ENCODE assay signal across 16 cellular contexts in the genomic region with DNA sequence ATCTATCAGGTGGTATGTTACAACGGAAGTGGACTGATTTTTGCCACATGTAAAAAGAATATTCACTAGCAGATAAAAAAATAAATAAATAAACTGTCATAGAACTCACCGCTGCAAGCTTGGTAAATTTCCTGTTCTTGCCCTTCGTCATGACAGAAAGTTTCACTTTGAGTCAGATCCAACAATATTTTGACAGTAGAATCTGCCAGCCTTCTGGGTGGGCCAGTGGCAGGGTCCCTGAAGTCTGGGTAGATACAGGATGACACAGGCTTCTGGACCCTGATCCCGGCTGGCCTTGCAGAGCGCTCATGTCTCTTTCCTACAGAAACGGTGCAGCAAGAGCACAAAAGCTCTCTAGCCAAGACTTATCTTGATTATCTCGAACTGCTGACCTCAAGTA.
DNase-seq lines count a peak whose midpoint lies in the region; ATAC-seq and TF ChIP-seq lines count a peak whose summit lies in the region.
"Had no signal": no experiment of that assay in that cellular context is flagged by ENCODE, and none has a peak within 500 bp of the region (broad histone marks: within the 10 kb centered on the region; RNA-seq: fewer than 3 reads in every experiment).

No MANE protein-coding gene starts in this region.

- H3K27me3 Mint-ChIP-seq in CD8-positive, alpha-beta memory T cell: peaks cover 0 to 2% of the 10 kb centered on the region in 2 donors
- H3K27me3 Mint-ChIP-seq: activated naive CD4-positive, alpha-beta T cell treated with anti-CD3 and anti-CD28 coated beads, Interleukin-2, amount 50 U/mL, for 24 hours had no signal

- CTCF ChIA-PET in CD8-positive, alpha-beta memory T cell (lab: Charles Lee): no interaction called here

- no peaks in the 10 kb centered on the region for H3K4me1 ChIP-seq in CD8-positive, alpha-beta memory T cell (ENCODE audit: insufficient read depth, low read length)
- H3K4me1 ChIP-seq: esophagus squamous epithelium had no signal

- H3K4me1 Mint-ChIP-seq in CD8-positive, alpha-beta memory T cell: peaks cover 11 to 19% (median 19%) of the 10 kb centered on the region in 3 donors
- H3K4me1 Mint-ChIP-seq: activated naive CD4-positive, alpha-beta T cell treated with anti-CD3 and anti-CD28 coated beads, Interleukin-2, amount 50 U/mL, for 24 hours had no signal

- ATAC-seq in GM19025 (IDR thresholded peaks at IDR 0.05; ENCODE audit: low read depth, unreplicated experiment) (peak; percentile 63), HG02588 (IDR thresholded peaks at IDR 0.05; ENCODE audit: unreplicated experiment) (peak; percentile 73), HG03460 (IDR thresholded peaks at IDR 0.05; ENCODE audit: unreplicated experiment) (peak; percentile 74), omental fat pad (ENCODE audit: low FRiP score) (no peak)

- no peak for DNase-seq in CD8-positive, alpha-beta memory T cell
- DNase-seq in DMS 273 treated with DMSO at 0.1 percent for 48 hours (lab: John Stamatoyannopoulos, UW) (no peak), nucleus accumbens (lab: John Stamatoyannopoulos, UW) (no peak), omental fat pad (ENCODE audit: low spot score) (no peak)
- DNase-seq in stimulated activated CD4-positive, alpha-beta T cell treated with anti-CD3 and anti-CD28 coated beads, Interleukin-2, amount 100 ng/mL, for 48 hours: no peak
- DNase-seq: activated CD4-positive, alpha-beta T cell treated with anti-CD3 and anti-CD28 coated beads, Interleukin-2, amount 50 U/mL, for 1 hour; caudate nucleus; esophagus squamous epithelium; posterior cingulate gyrus; stimulated activated CD4-positive, alpha-beta T cell treated with anti-CD3 and anti-CD28 coated beads, Interleukin-1b, Interleukin-23, amount 100 ng/mL, for 48 hours; stimulated activated naive B cell treated with anti-CD40 and anti-IgM and Interleukin-4, amounts not matched to agents 10 μg/mL and 1 μg/mL and 100 μg/mL, for 72 hours had no signal

- H3K9me3 ChIP-seq in CD8-positive, alpha-beta memory T cell (ENCODE audit: low read length): no peaks in the 10 kb centered on the region
- H3K9me3 ChIP-seq: esophagus squamous epithelium had no signal

- H3K36me3 Mint-ChIP-seq in CD8-positive, alpha-beta memory T cell: peaks cover 0 to 3% (median 0%) of the 10 kb centered on the region in 3 donors
- H3K36me3 Mint-ChIP-seq: activated naive CD4-positive, alpha-beta T cell treated with anti-CD3 and anti-CD28 coated beads, Interleukin-2, amount 50 U/mL, for 24 hours; stimulated activated naive B cell treated with anti-CD40 and anti-IgM and Interleukin-4, amounts not matched to agents 10 μg/mL and 1 μg/mL and 100 μg/mL, for 72 hours had no signal

- H3K27ac ChIP-seq in CD8-positive, alpha-beta memory T cell (ENCODE audit: low read depth, low read length): peak overlapping the region; percentile 4
- H3K27ac ChIP-seq: esophagus squamous epithelium had no signal

- H3K36me3 ChIP-seq in CD8-positive, alpha-beta memory T cell (ENCODE audit: insufficient read depth, low read length): no peaks in the 10 kb centered on the region
- H3K36me3 ChIP-seq: esophagus squamous epithelium had no signal

- H3K4me3 Mint-ChIP-seq in CD8-positive, alpha-beta memory T cell: peak overlapping the region in 6 of 7 donors; percentile 24 to 87 (median 58)
- H3K4me3 Mint-ChIP-seq: activated naive CD4-positive, alpha-beta T cell treated with anti-CD3 and anti-CD28 coated beads, Interleukin-2, amount 50 U/mL, for 24 hours; stimulated activated naive B cell treated with anti-CD40 and anti-IgM and Interleukin-4, amounts not matched to agents 10 μg/mL and 1 μg/mL and 100 μg/mL, for 72 hours; T-helper 1 cell treated with Interleukin-12 subunit alpha and Interleukin-12 subunit beta and Interleukin-4 antibody, amounts not matched to agents 30 μg/mL and 1 μg/mL, for 36 hours had no signal

- H3K27me3 ChIP-seq in CD8-positive, alpha-beta memory T cell (ENCODE audit: insufficient read depth, low read length, poor library complexity, severe bottlenecking): no peaks in the 10 kb centered on the region
- H3K27me3 ChIP-seq: esophagus squamous epithelium had no signal

- no peak overlapping the region for H3K4me3 ChIP-seq in CD8-positive, alpha-beta memory T cell (ENCODE audit: low read length)
- H3K4me3 ChIP-seq: esophagus squamous epithelium had no signal

- peak overlapping the region in 5 of 8 donors; percentile 10 to 70 (median 56) for H3K27ac Mint-ChIP-seq in CD8-positive, alpha-beta memory T cell
- H3K27ac Mint-ChIP-seq: activated naive CD4-positive, alpha-beta T cell treated with anti-CD3 and anti-CD28 coated beads, Interleukin-2, amount 50 U/mL, for 24 hours; stimulated activated naive B cell treated with anti-CD40 and anti-IgM and Interleukin-4, amounts not matched to agents 10 μg/mL and 1 μg/mL and 100 μg/mL, for 72 hours; T-helper 1 cell treated with Interleukin-12 subunit alpha and Interleukin-12 subunit beta and Interleukin-4 antibody, amounts not matched to agents 30 μg/mL and 1 μg/mL, for 36 hours had no signal

- no peak for TF ChIP-seq CTCF in omental fat pad (IDR thresholded peaks at IDR 0.05)

- POLR2A ChIA-PET in CD8-positive, alpha-beta memory T cell (lab: Charles Lee): no interaction called here

- no peaks in the 10 kb centered on the region for H3K9me3 Mint-ChIP-seq in CD8-positive, alpha-beta memory T cell
- H3K9me3 Mint-ChIP-seq: activated naive CD4-positive, alpha-beta T cell treated with anti-CD3 and anti-CD28 coated beads, Interleukin-2, amount 50 U/mL, for 24 hours; stimulated activated naive B cell treated with anti-CD40 and anti-IgM and Interleukin-4, amounts not matched to agents 10 μg/mL and 1 μg/mL and 100 μg/mL, for 72 hours; T-helper 1 cell treated with Interleukin-12 subunit alpha and Interleukin-12 subunit beta and Interleukin-4 antibody, amounts not matched to agents 30 μg/mL and 1 μg/mL, for 36 hours had no signal
